25 cellular contexts compared by ENCODE assay signal in the genomic region with DNA sequence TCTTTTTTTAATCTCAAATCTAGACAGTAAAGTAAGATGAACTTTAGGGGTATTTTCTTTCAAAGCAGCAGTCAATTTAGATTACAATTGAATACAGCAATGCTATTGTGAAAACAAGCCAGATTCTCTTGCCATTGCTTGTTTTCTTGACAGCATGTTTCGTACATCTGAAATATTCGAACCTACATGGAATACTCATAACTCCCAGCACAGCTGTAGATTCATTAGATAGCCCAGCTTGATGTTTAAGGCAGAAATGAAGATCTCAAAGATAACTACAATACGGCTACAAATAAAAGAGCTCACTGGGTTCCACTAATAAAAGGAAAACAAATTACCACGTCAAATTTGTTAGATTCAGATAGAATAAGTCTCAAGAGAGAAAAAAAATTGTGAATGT.
DNase-seq lines count a peak whose midpoint lies in the region; FAIRE-seq and TF ChIP-seq lines count a peak whose summit lies in the region.
"Had no signal": no experiment of that assay in that cellular context is flagged by ENCODE, and none has a peak within 500 bp of the region (broad histone marks: within the 10 kb centered on the region; RNA-seq: fewer than 3 reads in every experiment).

No MANE protein-coding gene starts in this region.

- H3K27ac ChIP-seq in HUES6 (ENCODE audit: low read depth, low read length) (peak overlapping the region; percentile 2; the same call in 1 of the 2 replicates), PC-9 (peak overlapping the region; percentile 13; the same call in 1 of the 2 replicates), keratinocyte (ENCODE audit: control insufficient read depth, insufficient read depth, low read length) (no peak overlapping the region), OCI-LY7 (ENCODE audit: low read depth, low read length, poor library complexity, severe bottlenecking) (no peak overlapping the region)
- H3K27ac ChIP-seq: BLaER1 treated with 17β-estradiol and CSF1 and Interleukin-3, amounts not matched to agents 10 nM and 100 nM; C4-2B had no signal

- BruUV-seq in PC-9 (replicated peaks; lab: Mats Ljungman, UMichigan) (no TSS peak), OCI-LY7 (replicated peaks; lab: Mats Ljungman, UMichigan) (no TSS peak)

- H2AFZ ChIP-seq in PC-9 (no peak overlapping the region), keratinocyte (ENCODE audit: control insufficient read depth, low read length) (no peak overlapping the region), OCI-LY7 (ENCODE audit: low read length) (no peak overlapping the region)

- intact Hi-C loops in PC-9 (cut with micrococcal nuclease; ENCODE audit: unreplicated experiment) (no loop called here), OCI-LY7 (cut with micrococcal nuclease; ENCODE audit: unreplicated experiment) (no loop called here)

- POLR2A ChIA-PET in PC-9 (lab: Charles Lee; ENCODE audit: unreplicated experiment): no interaction called here
- POLR2A ChIA-PET in OCI-LY7 (lab: Charles Lee): interaction anchor here (0.6 kb wide), 1 partner anchor 358 kb away, joined by 3 read pairs; no protein-coding TSS in a partner anchor

- no peaks in the 10 kb centered on the region for H3K79me2 ChIP-seq in PC-9 (ENCODE audit: low read depth)
- no peaks in the 10 kb centered on the region for H3K79me2 ChIP-seq in keratinocyte (ENCODE audit: control insufficient read depth, insufficient read depth, low read length)
- no peaks in the 10 kb centered on the region for H3K79me2 ChIP-seq in OCI-LY7 (ENCODE audit: insufficient read depth, low read depth, low read length)

- TF ChIP-seq CTCF in D721Med (IDR thresholded peaks at IDR 0.05; ENCODE audit: insufficient read depth, missing control alignments) (no peak), PC-9 (conservative IDR thresholded peaks at IDR 0.05) (no peak), keratinocyte (optimal IDR thresholded peaks at IDR 0.05 in 1 of 3, IDR thresholded peaks at IDR 0.05 in 1 of 3, conservative IDR thresholded peaks at IDR 0.05 in 1 of 3; ENCODE audit: extremely low read depth in 1 of 3, insufficient read depth in 2 of 3, low read length in 3 of 3) (no peak), OCI-LY7 (conservative IDR thresholded peaks at IDR 0.05; ENCODE audit: low read length) (no peak)

- CTCF ChIA-PET in PC-9 (lab: Charles Lee) (no interaction called here), OCI-LY7 (lab: Charles Lee; ENCODE audit: unreplicated experiment) (no interaction called here)

- FAIRE-seq in D721Med (lab: Jason Lieb, UNC) (peak; percentile 46), keratinocyte (lab: Jason Lieb, UNC) (no peak), GM12891 (lab: Jason Lieb, UNC) (no peak)
- FAIRE-seq: GM19239 had no signal

- H4K20me1 ChIP-seq in PC-9 (ENCODE audit: insufficient read depth): no peaks in the 10 kb centered on the region
- no peaks in the 10 kb centered on the region for H4K20me1 ChIP-seq in keratinocyte (ENCODE audit: control insufficient read depth, extremely low read depth, insufficient read depth, low read length)
- no peaks in the 10 kb centered on the region for H4K20me1 ChIP-seq in OCI-LY7 (ENCODE audit: insufficient read depth, low read length)
- H4K20me1 ChIP-seq: BLaER1 treated with 17β-estradiol and CSF1 and Interleukin-3, amounts not matched to agents 10 nM and 100 nM had no signal

- H3K4me3 ChIP-seq in HUES6 (ENCODE audit: low read depth, low read length): no peak overlapping the region
- no peak overlapping the region for H3K4me3 ChIP-seq in PC-9
- H3K4me3 ChIP-seq in keratinocyte (ENCODE audit: control insufficient read depth in 2 of 3, extremely low read depth in 1 of 3, insufficient read depth in 2 of 3, low read depth in 1 of 3, low read length in 3 of 3): no peak overlapping the region
- no peak overlapping the region for H3K4me3 ChIP-seq in OCI-LY7 (ENCODE audit: low read depth, low read length, poor library complexity, severe bottlenecking)
- H3K4me3 ChIP-seq: BLaER1 treated with 17β-estradiol and CSF1 and Interleukin-3, amounts not matched to agents 10 nM and 100 nM; GM12878 had no signal

- H3K9me2 ChIP-seq in PC-9 (ENCODE audit: insufficient read depth): peaks cover 8% of the 10 kb centered on the region; the same call in 1 of the 2 replicates
- H3K9me2 ChIP-seq in OCI-LY7 (ENCODE audit: insufficient read depth, low read length): no peaks in the 10 kb centered on the region

- H3K4me2 ChIP-seq in PC-9: peak overlapping the region; percentile 57
- H3K4me2 ChIP-seq in keratinocyte (ENCODE audit: control insufficient read depth, extremely low read depth, insufficient read depth, low read depth, low read length): peak overlapping the region; percentile 27
- no peak overlapping the region for H3K4me2 ChIP-seq in OCI-LY7 (ENCODE audit: low read length)
- H3K4me2 ChIP-seq: BLaER1 treated with 17β-estradiol and CSF1 and Interleukin-3, amounts not matched to agents 10 nM and 100 nM had no signal

- H3F3A ChIP-seq in PC-9 (ENCODE audit: insufficient read depth, low read depth): peaks cover 15% of the 10 kb centered on the region; the same call in 1 of the 2 replicates

- H3K9me1 ChIP-seq in keratinocyte (ENCODE audit: control insufficient read depth, extremely low read depth, insufficient read depth, low read length): no peaks in the 10 kb centered on the region

- no peak for TF ChIP-seq POLR2A in GM12891 (IDR thresholded peaks at IDR 0.05; ENCODE audit: low read depth, low read length)

- no peaks in the 10 kb centered on the region for H3K36me3 ChIP-seq in HUES6 (ENCODE audit: control insufficient read depth, insufficient read depth, low read length)
- no peaks in the 10 kb centered on the region for H3K36me3 ChIP-seq in PC-9 (ENCODE audit: low read depth)
- no peaks in the 10 kb centered on the region for H3K36me3 ChIP-seq in keratinocyte (ENCODE audit: control insufficient read depth in 2 of 2, extremely low read depth in 1 of 2, insufficient read depth in 2 of 2, low read length in 2 of 2)
- H3K36me3 ChIP-seq in OCI-LY7 (ENCODE audit: insufficient read depth, low read length): no peaks in the 10 kb centered on the region

- H3K9ac ChIP-seq in HUES6 (ENCODE audit: low read length) (no peak overlapping the region), keratinocyte (ENCODE audit: control insufficient read depth, extremely low read depth, insufficient read depth, low read length) (no peak overlapping the region)
- H3K9ac ChIP-seq: BLaER1 treated with 17β-estradiol and CSF1 and Interleukin-3, amounts not matched to agents 10 nM and 100 nM had no signal

- peaks cover 15% of the 10 kb centered on the region for H3K4me1 ChIP-seq in HUES6 (ENCODE audit: control insufficient read depth, insufficient read depth, low read length)
- peaks cover 20% of the 10 kb centered on the region for H3K4me1 ChIP-seq in PC-9 (replicated peaks; ENCODE audit: insufficient read depth)
- peaks cover 12% of the 10 kb centered on the region for H3K4me1 ChIP-seq in keratinocyte (ENCODE audit: control insufficient read depth, extremely low read depth, insufficient read depth, low read length)
- H3K4me1 ChIP-seq in OCI-LY7 (ENCODE audit: insufficient read depth, low read length, poor library complexity, severe bottlenecking): no peaks in the 10 kb centered on the region
- H3K4me1 ChIP-seq: Caco-2 had no signal

- DNase-seq in D721Med (ENCODE audit: insufficient read length, low spot score) (no peak), PC-9 (no peak), keratinocyte (ENCODE audit: low read depth, low spot score) (no peak), NCI-H2171 treated with DMSO at 0.1 percent for 48 hours (lab: John Stamatoyannopoulos, UW) (no peak), OCI-LY7 (ENCODE audit: low spot score) (no peak), GM12891 (ENCODE audit: insufficient read length, low spot score) (no peak)
- no peak for DNase-seq in activated CD4-positive, alpha-beta T cell treated with anti-CD3 and anti-CD28 coated beads, Interleukin-2, amount 50 U/mL, for 48 hours
- DNase-seq: 8988T; AML-193; Caco-2; Calu3; CD4-positive, alpha-beta T cell; CD8-positive, alpha-beta T cell; DMS 273 treated with DMSO at 0.1 percent for 48 hours; DMS153; DMS53; DMS79; DND-41; EL; GDM1 had no signal

- H3K9me3 ChIP-seq in HUES6 (ENCODE audit: control insufficient read depth, insufficient read depth, low read depth, low read length): no peaks in the 10 kb centered on the region
- no peaks in the 10 kb centered on the region for H3K9me3 ChIP-seq in PC-9 (ENCODE audit: insufficient read depth, low read depth)
- no peaks in the 10 kb centered on the region for H3K9me3 ChIP-seq in keratinocyte (ENCODE audit: control insufficient read depth, low read depth, low read length)
- no peaks in the 10 kb centered on the region for H3K9me3 ChIP-seq in OCI-LY7 (ENCODE audit: low read length)
- H3K9me3 ChIP-seq: Caco-2 had no signal

- dilution Hi-C loops in keratinocyte (cut with MboI; ENCODE audit: extremely low pct_ligation_motif_present, low sequenced_read_pairs): no loop called here

- no peaks in the 10 kb centered on the region for H3K27me3 ChIP-seq in HUES6 (ENCODE audit: control insufficient read depth, insufficient read depth, low read length)
- H3K27me3 ChIP-seq in PC-9 (ENCODE audit: insufficient read depth, low read depth): no peaks in the 10 kb centered on the region
- no peaks in the 10 kb centered on the region for H3K27me3 ChIP-seq in keratinocyte (ENCODE audit: control insufficient read depth, extremely low read depth, insufficient read depth, low read length)
- H3K27me3 ChIP-seq: BLaER1 treated with 17β-estradiol and CSF1 and Interleukin-3, amounts not matched to agents 10 nM and 100 nM had no signal

TF ChIP-seq in GM12891, 5 proteins besides CTCF, POLR2A, EP300 and RAD21:
- TF ChIP-seq TAF1 (IDR thresholded peaks at IDR 0.05; ENCODE audit: low read depth, low read length) (no peak), POU2F2 (IDR thresholded peaks at IDR 0.05; ENCODE audit: low read depth, low read length) (no peak), PAX5 (IDR thresholded peaks at IDR 0.05; ENCODE audit: insufficient read depth, low read length, severe bottlenecking) (no peak), SPI1 (IDR thresholded peaks at IDR 0.05; ENCODE audit: low read depth, low read length) (no peak), POLR2AphosphoS5 (IDR thresholded peaks at IDR 0.05; ENCODE audit: low read depth, low read length) (no peak)

Comparison
In these comparisons a context has a peak if more than half of its experiments do, and no peak if none do; other contexts are left out.
1. H3K27ac ChIP-seq: peak in HUES6 (single experiment) and PC-9 (single experiment); none in keratinocyte (single experiment) and OCI-LY7 (single experiment).